Comparison of ENCODE assay signal across 18 cellular contexts in the genomic region with DNA sequence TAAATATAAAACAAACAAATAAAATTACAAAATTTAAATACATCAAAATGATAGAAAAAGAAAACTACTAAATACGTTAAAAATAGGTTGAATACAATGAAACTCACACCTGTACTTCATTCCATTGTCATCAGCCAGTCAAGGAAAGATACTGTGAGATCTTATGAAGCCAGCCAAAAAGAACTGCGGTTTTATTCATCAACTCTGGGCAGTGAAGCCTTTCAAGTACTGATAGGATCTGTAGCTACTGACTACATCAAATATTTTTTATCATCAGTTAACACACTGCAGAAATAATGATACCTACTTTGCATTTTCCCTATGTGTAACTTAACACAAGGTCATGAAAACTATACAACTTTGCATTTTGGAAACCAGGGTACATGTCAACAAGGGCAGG. TPM values are rescaled to one million over a fixed set of nuclear protein-coding genes. Genes with fewer than 3 reads are reported as not detected.
DNase-seq lines count a peak whose midpoint lies in the region; ATAC-seq and TF ChIP-seq lines count a peak whose summit lies in the region.
"Had no signal": no experiment of that assay in that cellular context is flagged by ENCODE, and none has a peak within 500 bp of the region (broad histone marks: within the 10 kb centered on the region; RNA-seq: fewer than 3 reads in every experiment).

No MANE protein-coding gene starts in this region.

- no peaks in the 10 kb centered on the region for H3K9me3 ChIP-seq in neutrophil
- H3K9me3 ChIP-seq: esophagus muscularis mucosa had no signal

- peaks cover 18 to 22% of the 10 kb centered on the region in 2 experiments for H3K4me1 ChIP-seq in neutrophil (ENCODE audit: control insufficient read depth in 1 of 2, insufficient read depth in 1 of 2, low read depth in 1 of 2, low read length in 1 of 2)
- H3K4me1 ChIP-seq: esophagus muscularis mucosa had no signal

- DNase-seq in activated T-cell treated with anti-CD3 and anti-CD28 coated beads, Interleukin-2, amount 50 U/mL, for 24 hours, result no peak
- DNase-seq in activated T-cell treated with anti-CD3 and anti-CD28 coated beads for 4 hours (no peak), NCI-H526 treated with DMSO at 0.1 percent for 48 hours (lab: John Stamatoyannopoulos, UW) (peak; percentile 96), dedifferentiated amniotic fluid mesenchymal stem cell (ENCODE audit: extremely low spot score) (no peak)
- DNase-seq in activated naive CD8-positive, alpha-beta T cell treated with anti-CD3 and anti-CD28 coated beads, Interleukin-2, amount 10 ng/mL, durations not matched to agents 7 days and 5 days, result no peak
- no peak for DNase-seq in activated CD4-positive, CD25-positive, alpha-beta regulatory T cell (lab: John Stamatoyannopoulos, UW)
- DNase-seq: activated B cell treated with CpG ODN at 0.5 μM for 24 hours, left lung, MG63, midbrain, NCI-H1694 treated with DMSO at 0.1 percent for 48 hours, NCI-H345, right cardiac atrium had no signal

- no peak for TF ChIP-seq CTCF in neutrophil (IDR thresholded peaks at IDR 0.05)

- peak overlapping the region; percentile 82 for H3K27ac Mint-ChIP-seq in activated T-cell treated with anti-CD3 and anti-CD28 coated beads, Interleukin-2, amount 50 U/mL, for 24 hours
- peak overlapping the region; percentile 96 for H3K27ac Mint-ChIP-seq in activated naive CD8-positive, alpha-beta T cell treated with anti-CD3 and anti-CD28 coated beads, Interleukin-2, amount 10 ng/mL, durations not matched to agents 7 days and 5 days
- H3K27ac Mint-ChIP-seq: stimulated activated naive CD8-positive, alpha-beta T cell treated with anti-CD3 and anti-CD28 coated beads, Interleukin-15, amount 100 ng/mL, for 72 hours had no signal

- ATAC-seq in activated naive CD8-positive, alpha-beta T cell treated with anti-CD3 and anti-CD28 coated beads, Interleukin-2, amount 10 ng/mL, durations not matched to agents 7 days and 5 days (ENCODE audit: low read depth), result no peak
- no peak for ATAC-seq in GM18498 (IDR thresholded peaks at IDR 0.05; ENCODE audit: unreplicated experiment)
- ATAC-seq: HepG2, right cardiac atrium had no signal

- H3K4me1 Mint-ChIP-seq in activated T-cell treated with anti-CD3 and anti-CD28 coated beads, Interleukin-2, amount 50 U/mL, for 24 hours (ENCODE audit: low read depth), result peaks cover 36% of the 10 kb centered on the region
- H3K4me1 Mint-ChIP-seq in activated naive CD8-positive, alpha-beta T cell treated with anti-CD3 and anti-CD28 coated beads, Interleukin-2, amount 10 ng/mL, durations not matched to agents 7 days and 5 days, result peaks cover 35% of the 10 kb centered on the region

- H3K27ac ChIP-seq in neutrophil, result peak overlapping the region; percentile 70
- H3K27ac ChIP-seq: esophagus muscularis mucosa had no signal

- peaks cover 7% of the 10 kb centered on the region for H3K36me3 Mint-ChIP-seq in activated T-cell treated with anti-CD3 and anti-CD28 coated beads, Interleukin-2, amount 50 U/mL, for 24 hours (ENCODE audit: low read depth)
- peaks cover 19% of the 10 kb centered on the region for H3K36me3 Mint-ChIP-seq in activated naive CD8-positive, alpha-beta T cell treated with anti-CD3 and anti-CD28 coated beads, Interleukin-2, amount 10 ng/mL, durations not matched to agents 7 days and 5 days

- peaks cover 13% of the 10 kb centered on the region for H3K9me3 Mint-ChIP-seq in activated T-cell treated with anti-CD3 and anti-CD28 coated beads, Interleukin-2, amount 50 U/mL, for 24 hours
- peaks cover 18% of the 10 kb centered on the region for H3K9me3 Mint-ChIP-seq in activated naive CD8-positive, alpha-beta T cell treated with anti-CD3 and anti-CD28 coated beads, Interleukin-2, amount 10 ng/mL, durations not matched to agents 7 days and 5 days

- H3K4me3 ChIP-seq in neutrophil (ENCODE audit: low read depth in 1 of 2, low read length in 1 of 2), result no peak overlapping the region
- H3K4me3 ChIP-seq: esophagus muscularis mucosa, left lung, MG63 had no signal

- POLR2A ChIA-PET in activated naive CD8-positive, alpha-beta T cell treated with anti-CD3 and anti-CD28 coated beads, Interleukin-2, amount 10 ng/mL, durations not matched to agents 7 days and 5 days (lab: Charles Lee), result interaction anchor here (1.0 to 2.6 kb wide), 3 partner anchors 13 to 46 kb away, joined by 3 to 13 read pairs (median 3); partner anchors contain the start of gene FAR2

- H3K36me3 ChIP-seq in neutrophil, result no peaks in the 10 kb centered on the region
- H3K36me3 ChIP-seq: esophagus muscularis mucosa, left lung, MG63 had no signal

- no peaks in the 10 kb centered on the region for H3K27me3 Mint-ChIP-seq in activated T-cell treated with anti-CD3 and anti-CD28 coated beads, Interleukin-2, amount 50 U/mL, for 24 hours
- H3K27me3 Mint-ChIP-seq in activated naive CD8-positive, alpha-beta T cell treated with anti-CD3 and anti-CD28 coated beads, Interleukin-2, amount 10 ng/mL, durations not matched to agents 7 days and 5 days, result no peaks in the 10 kb centered on the region
- H3K27me3 Mint-ChIP-seq: activated B cell treated with CpG ODN at 0.5 μM for 24 hours; stimulated activated naive CD8-positive, alpha-beta T cell treated with anti-CD3 and anti-CD28 coated beads, Interleukin-15, amount 100 ng/mL, for 72 hours had no signal

- peak overlapping the region; percentile 25 for H3K4me3 Mint-ChIP-seq in activated T-cell treated with anti-CD3 and anti-CD28 coated beads, Interleukin-2, amount 50 U/mL, for 24 hours
- H3K4me3 Mint-ChIP-seq in activated naive CD8-positive, alpha-beta T cell treated with anti-CD3 and anti-CD28 coated beads, Interleukin-2, amount 10 ng/mL, durations not matched to agents 7 days and 5 days, result peak overlapping the region; percentile 67

- no peaks in the 10 kb centered on the region for H3K27me3 ChIP-seq in neutrophil
- H3K27me3 ChIP-seq: esophagus muscularis mucosa, left lung, MG63 had no signal

RNA-seq across cellular contexts. Expression of gene FAR2, which starts 46.3 kb away (rescaled TPM):
- 10 to 100 TPM; 14.5 to 16.9 TPM for total RNA-seq in activated naive CD8-positive, alpha-beta T cell treated with anti-CD3 and anti-CD28 coated beads, Interleukin-2, amount 10 ng/mL, durations not matched to agents 7 days and 5 days
- total RNA-seq: activated B cell treated with CpG ODN at 0.5 μM for 24 hours, HepG2 had no signal
